Comparison of ENCODE assay signal across 1 cellular context in the genomic region with DNA sequence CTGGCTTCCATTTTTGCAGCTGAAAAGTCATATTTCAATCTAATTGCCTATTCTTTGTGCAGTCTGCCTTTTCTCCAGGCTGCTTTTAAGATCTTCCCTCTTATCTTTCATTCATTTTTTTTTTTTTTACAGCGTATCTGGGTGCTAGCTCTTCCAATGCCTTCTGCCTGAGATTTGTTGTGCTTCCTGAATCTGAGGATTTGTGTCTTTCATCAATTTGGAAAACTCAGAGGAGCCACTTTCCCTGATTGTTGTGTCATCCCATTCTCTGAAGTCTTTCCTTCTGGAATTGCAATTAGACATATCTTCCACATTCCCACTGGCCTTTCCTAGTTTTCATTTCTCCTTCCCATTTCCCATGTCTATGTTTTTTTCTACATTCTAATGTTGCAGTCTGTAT.
TF ChIP-seq lines count a peak whose summit lies in the region.

No MANE protein-coding gene starts in this region.

TF ChIP-seq in GM12878, 131 proteins besides CTCF, POLR2A, EP300 and RAD21:
- TF ChIP-seq, protein P1, sequence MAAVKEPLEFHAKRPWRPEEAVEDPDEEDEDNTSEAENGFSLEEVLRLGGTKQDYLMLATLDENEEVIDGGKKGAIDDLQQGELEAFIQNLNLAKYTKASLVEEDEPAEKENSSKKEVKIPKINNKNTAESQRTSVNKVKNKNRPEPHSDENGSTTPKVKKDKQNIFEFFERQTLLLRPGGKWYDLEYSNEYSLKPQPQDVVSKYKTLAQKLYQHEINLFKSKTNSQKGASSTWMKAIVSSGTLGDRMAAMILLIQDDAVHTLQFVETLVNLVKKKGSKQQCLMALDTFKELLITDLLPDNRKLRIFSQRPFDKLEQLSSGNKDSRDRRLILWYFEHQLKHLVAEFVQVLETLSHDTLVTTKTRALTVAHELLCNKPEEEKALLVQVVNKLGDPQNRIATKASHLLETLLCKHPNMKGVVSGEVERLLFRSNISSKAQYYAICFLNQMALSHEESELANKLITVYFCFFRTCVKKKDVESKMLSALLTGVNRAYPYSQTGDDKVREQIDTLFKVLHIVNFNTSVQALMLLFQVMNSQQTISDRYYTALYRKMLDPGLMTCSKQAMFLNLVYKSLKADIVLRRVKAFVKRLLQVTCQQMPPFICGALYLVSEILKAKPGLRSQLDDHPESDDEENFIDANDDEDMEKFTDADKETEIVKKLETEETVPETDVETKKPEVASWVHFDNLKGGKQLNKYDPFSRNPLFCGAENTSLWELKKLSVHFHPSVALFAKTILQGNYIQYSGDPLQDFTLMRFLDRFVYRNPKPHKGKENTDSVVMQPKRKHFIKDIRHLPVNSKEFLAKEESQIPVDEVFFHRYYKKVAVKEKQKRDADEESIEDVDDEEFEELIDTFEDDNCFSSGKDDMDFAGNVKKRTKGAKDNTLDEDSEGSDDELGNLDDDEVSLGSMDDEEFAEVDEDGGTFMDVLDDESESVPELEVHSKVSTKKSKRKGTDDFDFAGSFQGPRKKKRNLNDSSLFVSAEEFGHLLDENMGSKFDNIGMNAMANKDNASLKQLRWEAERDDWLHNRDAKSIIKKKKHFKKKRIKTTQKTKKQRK (IDR thresholded peaks at IDR 0.05; ENCODE audit: low read depth, low read length): no peak
- no peak for TF ChIP-seq PAX5 (IDR thresholded peaks at IDR 0.05; ENCODE audit: borderline replicate concordance, low read depth, low read length)
TF ChIP-seq in GM12878: peak in this region for 0.
